ENCODE assay signal across 18 cellular contexts in the genomic region with DNA sequence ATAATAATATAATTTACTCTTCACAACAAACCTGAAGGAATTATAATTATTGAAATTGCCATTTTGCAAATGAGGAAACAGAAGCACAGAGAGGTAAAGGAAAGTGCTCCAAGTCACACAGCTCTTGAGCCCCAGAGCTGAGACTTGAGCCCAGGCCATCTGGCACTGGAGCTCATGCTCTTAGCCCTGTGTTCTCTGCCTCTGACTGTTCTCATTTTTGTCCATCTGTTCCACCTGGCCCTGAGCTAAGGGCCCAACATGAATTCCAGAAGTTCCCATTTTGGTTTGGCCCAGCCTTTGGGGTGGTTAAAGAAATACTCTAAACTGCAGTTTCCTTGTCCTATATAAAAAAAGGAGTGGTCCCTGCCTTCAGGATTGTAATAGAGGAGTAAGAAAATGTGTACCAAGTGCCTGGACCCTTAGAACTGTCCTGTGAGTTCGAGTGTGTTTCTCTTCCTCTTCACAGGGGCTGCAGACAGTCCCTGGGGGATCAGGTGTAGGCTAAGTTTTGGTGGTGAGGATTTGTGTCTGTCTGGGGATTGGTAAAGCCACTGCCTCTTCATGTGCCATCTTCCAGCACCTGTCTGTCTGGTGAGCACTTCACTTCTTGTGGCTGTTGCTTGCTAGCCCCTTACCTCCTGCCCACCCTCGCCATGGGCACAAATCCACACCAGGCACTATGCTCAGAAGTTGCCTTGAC.
DNase-seq lines count a peak whose midpoint lies in the region; ATAC-seq, FAIRE-seq and TF ChIP-seq lines count a peak whose summit lies in the region.
"Had no signal": no experiment of that assay in that cellular context is flagged by ENCODE, and none has a peak within 500 bp of the region (broad histone marks: within the 10 kb centered on the region; RNA-seq: fewer than 3 reads in every experiment).

No MANE protein-coding gene starts in this region.

- H3K27ac Mint-ChIP-seq in neural progenitor cell, result no peak overlapping the region

- FAIRE-seq in bronchial epithelial cell (lab: Jason Lieb, UNC), result peak; percentile 60
- FAIRE-seq: H54 had no signal

- TF ChIP-seq CTCF in GM10248 (IDR thresholded peaks at IDR 0.05; ENCODE audit: control extremely low read depth, extremely low read depth, low read depth, missing control alignments) (no peak), bronchial epithelial cell (IDR thresholded peaks at IDR 0.05; ENCODE audit: insufficient read depth, low read length, severe bottlenecking) (no peak), neural progenitor cell (IDR thresholded peaks at IDR 0.05) (no peak)

- peaks cover 81 to 96% (median 83%) of the 10 kb centered on the region in 3 donors for H3K4me1 ChIP-seq in skeletal muscle tissue (ENCODE audit: control insufficient read depth in 3 of 3, insufficient read depth in 3 of 3, low read length in 3 of 3)
- peaks cover 11% of the 10 kb centered on the region for H3K4me1 ChIP-seq in neural progenitor cell

- H3K4me1 Mint-ChIP-seq in neural progenitor cell, result peaks cover 16% of the 10 kb centered on the region

- peaks cover 3% of the 10 kb centered on the region for H3K27me3 Mint-ChIP-seq in neural progenitor cell (ENCODE audit: insufficient read depth, low read depth)
- H3K27me3 Mint-ChIP-seq: CD8-positive, alpha-beta memory T cell had no signal

- no peaks in the 10 kb centered on the region for H4K20me1 ChIP-seq in neural progenitor cell (ENCODE audit: low read depth)

- no peaks in the 10 kb centered on the region for H3F3A ChIP-seq in neural progenitor cell (ENCODE audit: low read depth)

- H3K27me3 ChIP-seq in bronchial epithelial cell (ENCODE audit: control insufficient read depth, insufficient read depth, low read length), result no peaks in the 10 kb centered on the region
- no peaks in the 10 kb centered on the region for H3K27me3 ChIP-seq in skeletal muscle tissue (ENCODE audit: control insufficient read depth in 3 of 3, insufficient read depth in 3 of 3, low read length in 3 of 3)
- H3K27me3 ChIP-seq in neural progenitor cell, result no peaks in the 10 kb centered on the region

- CTCF ChIA-PET in GM10248 (lab: Yijun Ruan, JAX), result no interaction called here

- H3K9ac ChIP-seq in skeletal muscle tissue (ENCODE audit: low read depth in 1 of 3, low read length in 3 of 3), result peak overlapping the region in 2 of 3 donors; percentile 12 to 62
- H3K9ac ChIP-seq in neural progenitor cell, result no peak overlapping the region

- H3K27ac ChIP-seq in skeletal muscle tissue (ENCODE audit: low read depth, low read length) (no peak overlapping the region), neural progenitor cell (no peak overlapping the region)
- H3K27ac ChIP-seq: PC-9, SK-N-MC had no signal

- H2AFZ ChIP-seq in neural progenitor cell (replicated peaks), result no peak overlapping the region
- H2AFZ ChIP-seq: PC-9 had no signal

- no peaks in the 10 kb centered on the region for H3K79me2 ChIP-seq in neural progenitor cell (ENCODE audit: low read depth)

- H3K4me3 ChIP-seq in bronchial epithelial cell (ENCODE audit: low read depth, low read length) (no peak overlapping the region), skeletal muscle tissue (ENCODE audit: low read length in 3 of 3) (peak overlapping the region in 1 of 3 donors; percentile 13), neural progenitor cell (no peak overlapping the region)
- H3K4me3 ChIP-seq: PC-9, SK-N-MC had no signal

- H3K9me3 Mint-ChIP-seq in neural progenitor cell, result no peaks in the 10 kb centered on the region
- H3K9me3 Mint-ChIP-seq: CD8-positive, alpha-beta memory T cell had no signal

- H3K36me3 ChIP-seq in bronchial epithelial cell (ENCODE audit: control insufficient read depth, insufficient read depth, low read length) (peaks cover 2% of the 10 kb centered on the region), skeletal muscle tissue (ENCODE audit: control insufficient read depth in 3 of 3, insufficient read depth in 3 of 3, low read length in 3 of 3) (no peaks in the 10 kb centered on the region), neural progenitor cell (no peaks in the 10 kb centered on the region)

- ATAC-seq in activated CD4-positive, CD25-positive, alpha-beta regulatory T cell treated with anti-CD3 and anti-CD28 coated beads, Interleukin-2, amount 50 U/mL, for 24 hours, result no peak

- no peak overlapping the region for H3K4me2 ChIP-seq in neural progenitor cell
- H3K4me2 ChIP-seq: PC-9 had no signal

- POLR2A ChIA-PET in GM10248 (lab: Yijun Ruan, JAX), result no interaction called here

- H3K9me3 ChIP-seq in skeletal muscle tissue (ENCODE audit: control insufficient read depth in 3 of 3, low read length in 3 of 3) (no peaks in the 10 kb centered on the region), neural progenitor cell (ENCODE audit: low read depth) (no peaks in the 10 kb centered on the region)

- H3K36me3 Mint-ChIP-seq in neural progenitor cell, result peaks cover 2% of the 10 kb centered on the region

- H3K4me3 Mint-ChIP-seq in neural progenitor cell, result no peak overlapping the region

- DNase-seq in GM10248 (ENCODE audit: extremely low spot score) (peak; percentile 46), GM19238 (ENCODE audit: insufficient read length, low spot score) (peak; percentile 40), bronchial epithelial cell (ENCODE audit: low read depth) (no peak), neural progenitor cell (ENCODE audit: low spot score) (no peak), UCSD-AML1 (lab: John Stamatoyannopoulos, UW; ENCODE audit: unreplicated experiment) (no peak)
- DNase-seq: CD8-positive, alpha-beta memory T cell; Kasumi-1; NCI-H1417 treated with DMSO at 0.1 percent for 48 hours; NCI-H2029 treated with DMSO at 0.1 percent for 48 hours; NCI-H2227 treated with DMSO at 0.1 percent for 48 hours; NCI-H524 treated with DMSO at 0.1 percent for 48 hours; NK-92 treated with Interleukin-12 subunit alpha and Interleukin-12 subunit beta, amount 100 ng/mL, for 24 hours; PC-9; T-helper 1 cell had no signal

Comparison
In these comparisons a context has a peak if more than half of its experiments do, and no peak if none do; other contexts are left out.
1. DNase-seq: peak in GM10248 (single experiment) and GM19238 (single experiment); none in bronchial epithelial cell (single experiment), neural progenitor cell (single experiment) and UCSD-AML1 (single experiment).